ENCODE assay signal across 16 cellular contexts in genomic region chr5:93378073-93378472, GRCh38.
DNase-seq lines count a peak whose midpoint lies in the region; ATAC-seq and TF ChIP-seq lines count a peak whose summit lies in the region.
"Had no signal": no experiment of that assay in that cellular context is flagged by ENCODE, and none has a peak within 500 bp of the region (broad histone marks: within the 10 kb centered on the region; RNA-seq: fewer than 3 reads in every experiment).

No MANE protein-coding gene starts in this region.

- H3K4me1 Mint-ChIP-seq in WTC11, result peaks cover 23% of the 10 kb centered on the region
- H3K4me1 Mint-ChIP-seq in activated naive CD4-positive, alpha-beta T cell treated with anti-CD3 and anti-CD28 coated beads for 36 hours (ENCODE audit: low read depth), result no peaks in the 10 kb centered on the region
- H3K4me1 Mint-ChIP-seq: CD4-positive, alpha-beta memory T cell; stimulated activated effector memory CD8-positive, alpha-beta T cell treated with anti-CD3 and anti-CD28 coated beads, Interleukin-12 subunit alpha, Interleukin-12 subunit beta, amount 100 ng/mL, for 72 hours had no signal

- no peak overlapping the region for H3K4me3 Mint-ChIP-seq in WTC11
- no peak overlapping the region for H3K4me3 Mint-ChIP-seq in activated naive CD4-positive, alpha-beta T cell treated with anti-CD3 and anti-CD28 coated beads for 36 hours
- H3K4me3 Mint-ChIP-seq: brain; CD4-positive, alpha-beta memory T cell; nephron; stimulated activated effector memory CD8-positive, alpha-beta T cell treated with anti-CD3 and anti-CD28 coated beads, Interleukin-12 subunit alpha, Interleukin-12 subunit beta, amount 100 ng/mL, for 72 hours had no signal

- H3K27ac Mint-ChIP-seq in WTC11, result no peak overlapping the region
- H3K27ac Mint-ChIP-seq in activated naive CD4-positive, alpha-beta T cell treated with anti-CD3 and anti-CD28 coated beads for 36 hours, result no peak overlapping the region
- H3K27ac Mint-ChIP-seq: CD4-positive, alpha-beta memory T cell; nephron; stimulated activated effector memory CD8-positive, alpha-beta T cell treated with anti-CD3 and anti-CD28 coated beads, Interleukin-12 subunit alpha, Interleukin-12 subunit beta, amount 100 ng/mL, for 72 hours had no signal

- POLR2A ChIA-PET in WTC11 (lab: Charles Lee), result no interaction called here

- H3K36me3 Mint-ChIP-seq in WTC11, result 0 out of 2 replicates have a peak, but pooled peaks cover 3% of the 10 kb centered on the region
- H3K36me3 Mint-ChIP-seq in activated naive CD4-positive, alpha-beta T cell treated with anti-CD3 and anti-CD28 coated beads for 36 hours (ENCODE audit: low read depth), result no peaks in the 10 kb centered on the region
- H3K36me3 Mint-ChIP-seq: CD4-positive, alpha-beta memory T cell; stimulated activated effector memory CD8-positive, alpha-beta T cell treated with anti-CD3 and anti-CD28 coated beads, Interleukin-12 subunit alpha, Interleukin-12 subunit beta, amount 100 ng/mL, for 72 hours had no signal

- H3K36me3 ChIP-seq in kidney epithelial cell (ENCODE audit: control insufficient read depth, insufficient read depth, low read length), result no peaks in the 10 kb centered on the region
- H3K36me3 ChIP-seq in H7 (replicated peaks; ENCODE audit: control insufficient read depth, insufficient read depth, low read length), result no peaks in the 10 kb centered on the region
- H3K36me3 ChIP-seq: WERI-Rb-1 had no signal

- CTCF ChIA-PET in WTC11 (lab: Charles Lee), result no interaction called here
- CTCF ChIA-PET in activated naive CD4-positive, alpha-beta T cell treated with anti-CD3 and anti-CD28 coated beads for 36 hours (lab: Charles Lee), result no interaction called here

- H3K27me3 Mint-ChIP-seq in WTC11 (ENCODE audit: low read depth), result no peaks in the 10 kb centered on the region; the same call in 1 of the 2 replicates
- H3K27me3 Mint-ChIP-seq in activated naive CD4-positive, alpha-beta T cell treated with anti-CD3 and anti-CD28 coated beads for 36 hours (ENCODE audit: low read depth), result no peaks in the 10 kb centered on the region
- H3K27me3 Mint-ChIP-seq: CD4-positive, alpha-beta memory T cell had no signal

- H3K27me3 ChIP-seq in kidney epithelial cell (ENCODE audit: control insufficient read depth, insufficient read depth, low read length), result no peaks in the 10 kb centered on the region
- no peaks in the 10 kb centered on the region for H3K27me3 ChIP-seq in H7 (ENCODE audit: control insufficient read depth, insufficient read depth, low read length)

- DNase-seq in DMS53 treated with DMSO at 0.1 percent for 48 hours (lab: John Stamatoyannopoulos, UW; ENCODE audit: unreplicated experiment), result peak; percentile 87
- DNase-seq in NCI-H146 (lab: John Stamatoyannopoulos, UW), result peak; percentile 83
- DNase-seq in WTC11 (ENCODE audit: low spot score), result no peak
- peak; percentile 43 for DNase-seq in kidney epithelial cell (ENCODE audit: low read depth)
- DNase-seq in activated naive CD4-positive, alpha-beta T cell treated with anti-CD3 and anti-CD28 coated beads for 36 hours, result no peak
- DNase-seq in H7, result no peak
- DNase-seq in NCI-H524 treated with DMSO at 0.1 percent for 48 hours (lab: John Stamatoyannopoulos, UW), result no peak
- DNase-seq: CD4-positive, alpha-beta memory T cell; islet precursor cell; SIG-M5; WERI-Rb-1 had no signal

- ATAC-seq in WTC11, result peak; percentile 65
- ATAC-seq in HG02798 (IDR thresholded peaks at IDR 0.05; ENCODE audit: poor library complexity, unreplicated experiment), result no peak
- ATAC-seq: esophagus mucosa; stimulated activated effector memory CD8-positive, alpha-beta T cell treated with anti-CD3 and anti-CD28 coated beads, Interleukin-12 subunit alpha, Interleukin-12 subunit beta, amount 100 ng/mL, for 72 hours had no signal

- H3K9me3 Mint-ChIP-seq in WTC11, result peaks cover 25% of the 10 kb centered on the region
- no peaks in the 10 kb centered on the region for H3K9me3 Mint-ChIP-seq in activated naive CD4-positive, alpha-beta T cell treated with anti-CD3 and anti-CD28 coated beads for 36 hours

- intact Hi-C loops in activated naive CD4-positive, alpha-beta T cell treated with anti-CD3 and anti-CD28 coated beads for 36 hours (cut with micrococcal nuclease), result no loop called here

- no peak overlapping the region for H3K4me3 ChIP-seq in kidney epithelial cell (ENCODE audit: low read depth, low read length)
- H3K4me3 ChIP-seq in H7 (ENCODE audit: insufficient read depth, low read depth, low read length), result no peak overlapping the region

- TF ChIP-seq CTCF in WTC11 (IDR thresholded peaks at IDR 0.05) (no peak), kidney epithelial cell (IDR thresholded peaks at IDR 0.05; ENCODE audit: insufficient read depth, low read length, poor library complexity, severe bottlenecking) (no peak)

TF ChIP-seq in WTC11, 78 proteins besides CTCF, POLR2A, EP300 and RAD21:
- no peak for TF ChIP-seq ARID4B (CRISPR knock-in tag; IDR thresholded peaks at IDR 0.05; ENCODE audit: borderline replicate concordance)
- TF ChIP-seq E2F1 (CRISPR knock-in tag; IDR thresholded peaks at IDR 0.05), result no peak
- TF ChIP-seq ZNF423 (CRISPR knock-in tag; IDR thresholded peaks at IDR 0.05), result no peak
- TF ChIP-seq, protein P1, sequence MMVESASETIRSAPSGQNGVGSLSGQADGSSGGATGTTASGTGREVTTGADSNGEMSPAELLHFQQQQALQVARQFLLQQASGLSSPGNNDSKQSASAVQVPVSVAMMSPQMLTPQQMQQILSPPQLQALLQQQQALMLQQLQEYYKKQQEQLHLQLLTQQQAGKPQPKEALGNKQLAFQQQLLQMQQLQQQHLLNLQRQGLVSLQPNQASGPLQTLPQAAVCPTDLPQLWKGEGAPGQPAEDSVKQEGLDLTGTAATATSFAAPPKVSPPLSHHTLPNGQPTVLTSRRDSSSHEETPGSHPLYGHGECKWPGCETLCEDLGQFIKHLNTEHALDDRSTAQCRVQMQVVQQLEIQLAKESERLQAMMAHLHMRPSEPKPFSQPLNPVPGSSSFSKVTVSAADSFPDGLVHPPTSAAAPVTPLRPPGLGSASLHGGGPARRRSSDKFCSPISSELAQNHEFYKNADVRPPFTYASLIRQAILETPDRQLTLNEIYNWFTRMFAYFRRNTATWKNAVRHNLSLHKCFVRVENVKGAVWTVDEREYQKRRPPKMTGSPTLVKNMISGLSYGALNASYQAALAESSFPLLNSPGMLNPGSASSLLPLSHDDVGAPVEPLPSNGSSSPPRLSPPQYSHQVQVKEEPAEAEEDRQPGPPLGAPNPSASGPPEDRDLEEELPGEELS (CRISPR knock-in tag; IDR thresholded peaks at IDR 0.05), result no peak
- no peak for TF ChIP-seq RELA (CRISPR knock-in tag; IDR thresholded peaks at IDR 0.05; ENCODE audit: borderline replicate concordance)
- no peak for TF ChIP-seq PRRX2 (CRISPR knock-in tag; IDR thresholded peaks at IDR 0.05)
- TF ChIP-seq EMX1 (CRISPR knock-in tag; IDR thresholded peaks at IDR 0.05), result no peak
- no peak for TF ChIP-seq ESRRA (CRISPR knock-in tag; IDR thresholded peaks at IDR 0.05; ENCODE audit: borderline replicate concordance)
- no peak for TF ChIP-seq OVOL2 (CRISPR knock-in tag; IDR thresholded peaks at IDR 0.05; ENCODE audit: borderline replicate concordance)
- TF ChIP-seq, protein P2, sequence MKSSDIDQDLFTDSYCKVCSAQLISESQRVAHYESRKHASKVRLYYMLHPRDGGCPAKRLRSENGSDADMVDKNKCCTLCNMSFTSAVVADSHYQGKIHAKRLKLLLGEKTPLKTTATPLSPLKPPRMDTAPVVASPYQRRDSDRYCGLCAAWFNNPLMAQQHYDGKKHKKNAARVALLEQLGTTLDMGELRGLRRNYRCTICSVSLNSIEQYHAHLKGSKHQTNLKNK (CRISPR knock-in tag; IDR thresholded peaks at IDR 0.05), result no peak

Comparison
In these comparisons a context has a peak if more than half of its experiments do, and no peak if none do; other contexts are left out.
1. DNase-seq: peak in DMS53 treated with DMSO at 0.1 percent for 48 hours (single experiment), NCI-H146 (single experiment) and kidney epithelial cell (single experiment); none in WTC11 (single experiment), activated naive CD4-positive, alpha-beta T cell treated with anti-CD3 and anti-CD28 coated beads for 36 hours (single experiment), H7 (single experiment) and NCI-H524 treated with DMSO at 0.1 percent for 48 hours (single experiment).